Comparison of ENCODE assay signal across 15 cellular contexts in the genomic region with DNA sequence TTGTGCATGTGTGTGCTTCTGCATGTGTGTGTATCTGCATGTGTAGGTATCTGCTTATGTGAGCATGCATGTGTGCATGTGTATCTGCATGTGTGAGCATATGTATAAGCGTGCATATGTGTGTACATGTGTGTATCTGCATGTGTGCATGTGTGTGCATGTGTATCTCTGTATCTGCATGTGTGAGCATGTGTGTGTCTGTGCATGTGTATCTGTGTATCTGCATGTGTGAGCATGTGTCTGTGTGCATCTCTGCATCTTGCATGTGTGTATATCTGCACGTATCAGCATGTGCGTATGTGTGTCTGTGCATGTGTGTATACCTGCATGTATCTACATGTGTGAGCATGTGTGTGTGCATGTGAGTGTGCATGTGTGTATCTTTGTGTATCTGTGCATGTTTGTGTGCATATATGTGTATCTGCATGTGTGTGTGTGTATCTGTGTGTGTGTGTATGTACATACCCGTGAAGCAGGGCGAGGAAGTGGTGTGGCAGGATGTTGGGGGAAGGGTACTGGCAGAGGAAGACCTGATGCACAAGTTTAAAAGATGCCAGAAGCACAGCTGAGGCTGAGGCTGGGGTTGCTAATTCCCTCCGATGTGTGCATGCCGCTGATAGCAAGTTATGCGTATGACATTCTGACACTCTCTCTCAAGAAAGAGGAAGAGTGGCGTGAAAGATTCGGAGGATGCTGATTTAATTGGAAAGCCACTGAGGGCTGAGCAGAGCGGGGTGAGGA.
A peak's percentile ranks its signal among the peaks of the same experiment; 100 is the strongest.
DNase-seq lines count a peak whose midpoint lies in the region; ATAC-seq, FAIRE-seq and TF ChIP-seq lines count a peak whose summit lies in the region.
"Had no signal": no experiment of that assay in that cellular context is flagged by ENCODE, and none has a peak within 500 bp of the region (broad histone marks: within the 10 kb centered on the region; RNA-seq: fewer than 3 reads in every experiment).

No MANE protein-coding gene starts in this region.

- DNase-seq in DMS153 treated with DMSO at 0.1 percent for 48 hours (lab: John Stamatoyannopoulos, UW; ENCODE audit: unreplicated experiment): peak; percentile 33
- DNase-seq in DMS153 (lab: John Stamatoyannopoulos, UW): no peak
- no peak for DNase-seq in stimulated activated naive CD8-positive, alpha-beta T cell treated with anti-CD3 and anti-CD28 coated beads, Interleukin-15, Interleukin-2, amounts not matched to agents 100 U/mL and 50 U/mL, for 24 hours
- DNase-seq in endothelial cell of umbilical vein (ENCODE audit: low read depth, low spot score): no peak
- no peak for DNase-seq in foreskin melanocyte
- DNase-seq in right cardiac atrium: no peak
- no peak for DNase-seq in GM10248 (ENCODE audit: extremely low spot score)
- DNase-seq: GF-D8, left lung, NCI-H524 treated with DMSO at 0.1 percent for 48 hours had no signal

- H3K27me3 ChIP-seq in endothelial cell of umbilical vein (ENCODE audit: control insufficient read depth in 2 of 2, insufficient read depth in 2 of 2, low read length in 2 of 2) (no peaks in the 10 kb centered on the region), right cardiac atrium (ENCODE audit: control insufficient read depth, insufficient read depth) (no peaks in the 10 kb centered on the region)
- H3K27me3 ChIP-seq: Peyer's patch had no signal

- peaks cover 3% of the 10 kb centered on the region for H3K9me3 Mint-ChIP-seq in stimulated activated naive CD8-positive, alpha-beta T cell treated with anti-CD3 and anti-CD28 coated beads, Interleukin-15, Interleukin-2, amounts not matched to agents 100 ng/mL and 50 ng/mL, for 24 hours
- H3K9me3 Mint-ChIP-seq: stimulated activated memory B cell treated with anti-CD40 and anti-IgM and Interleukin-4, amounts not matched to agents 10 μg/mL and 1 μg/mL and 100 μg/mL, for 72 hours had no signal

- POLR2A ChIA-PET in endothelial cell of umbilical vein (lab: Charles Lee) (no interaction called here), GM10248 (lab: Yijun Ruan, JAX) (no interaction called here)

- no peaks in the 10 kb centered on the region for H3K36me3 ChIP-seq in endothelial cell of umbilical vein (ENCODE audit: control insufficient read depth in 2 of 2, extremely low read depth in 1 of 2, insufficient read depth in 2 of 2, low read length in 2 of 2)
- H3K36me3 ChIP-seq: left lung, Peyer's patch had no signal

- CTCF ChIA-PET in endothelial cell of umbilical vein (lab: Charles Lee) (no interaction called here), GM10248 (lab: Yijun Ruan, JAX) (no interaction called here)

- H3K79me2 ChIP-seq in endothelial cell of umbilical vein (ENCODE audit: control insufficient read depth, insufficient read depth, low read length): no peaks in the 10 kb centered on the region

- peak overlapping the region; percentile 5 for H3K4me3 Mint-ChIP-seq in stimulated activated naive CD8-positive, alpha-beta T cell treated with anti-CD3 and anti-CD28 coated beads, Interleukin-15, Interleukin-2, amounts not matched to agents 100 ng/mL and 50 ng/mL, for 24 hours
- H3K4me3 Mint-ChIP-seq: stimulated activated memory B cell treated with anti-CD40 and anti-IgM and Interleukin-4, amounts not matched to agents 10 μg/mL and 1 μg/mL and 100 μg/mL, for 72 hours had no signal

- no peaks in the 10 kb centered on the region for H3K27me3 Mint-ChIP-seq in stimulated activated naive CD8-positive, alpha-beta T cell treated with anti-CD3 and anti-CD28 coated beads, Interleukin-15, Interleukin-2, amounts not matched to agents 100 ng/mL and 50 ng/mL, for 24 hours

- no peaks in the 10 kb centered on the region for H4K20me1 ChIP-seq in endothelial cell of umbilical vein (replicated peaks; ENCODE audit: control insufficient read depth, extremely low read depth, insufficient read depth, low read length)

- TF ChIP-seq POLR2A in endothelial cell of umbilical vein (IDR thresholded peaks at IDR 0.05; ENCODE audit: low read depth, low read length): no peak

- no peak overlapping the region for H3K4me2 ChIP-seq in endothelial cell of umbilical vein (ENCODE audit: insufficient read depth, low read length)

- dilution Hi-C loops in endothelial cell of umbilical vein (cut with MboI; ENCODE audit: extremely low pct_ligation_motif_present, low sequenced_read_pairs): no loop called here

- H3K9ac ChIP-seq in endothelial cell of umbilical vein (replicated peaks; ENCODE audit: extremely low read depth, insufficient read depth, low read length): no peak overlapping the region

- H3K4me1 ChIP-seq in endothelial cell of umbilical vein (ENCODE audit: control insufficient read depth, extremely low read depth, insufficient read depth, low read length): no peaks in the 10 kb centered on the region
- H3K4me1 ChIP-seq in right cardiac atrium (ENCODE audit: control insufficient read depth, insufficient read depth, low read length): no peaks in the 10 kb centered on the region
- H3K4me1 ChIP-seq: left lung, Peyer's patch had no signal

- WGBS in right cardiac atrium: 54% methylated on average over 11 of the region's 11 CpGs

- no peaks in the 10 kb centered on the region for H3K9me1 ChIP-seq in endothelial cell of umbilical vein (replicated peaks; ENCODE audit: control insufficient read depth, extremely low read depth, insufficient read depth, low read length)

- TF ChIP-seq CTCF in endothelial cell of umbilical vein (IDR thresholded peaks at IDR 0.05; ENCODE audit: extremely low read depth in 1 of 2, insufficient read depth in 1 of 2, low read depth in 1 of 2, low read length in 2 of 2) (no peak), GM10248 (IDR thresholded peaks at IDR 0.05; ENCODE audit: control extremely low read depth, extremely low read depth, low read depth, missing control alignments) (no peak)

- intact Hi-C loops in endothelial cell of umbilical vein (cut with micrococcal nuclease): no loop called here
- intact Hi-C loops in right cardiac atrium (cut with DNase I): no loop called here

- no peak overlapping the region for H3K27ac ChIP-seq in endothelial cell of umbilical vein (ENCODE audit: insufficient read depth, low read depth, low read length)
- no peak overlapping the region for H3K27ac ChIP-seq in right cardiac atrium (ENCODE audit: low read length)
- H3K27ac ChIP-seq: 22Rv1, left lung, Peyer's patch had no signal

- no peak for ATAC-seq in stimulated activated naive CD8-positive, alpha-beta T cell treated with anti-CD3 and anti-CD28 coated beads, Interleukin-15, Interleukin-2, amounts not matched to agents 100 U/mL and 50 U/mL, for 24 hours
- ATAC-seq in right cardiac atrium: no peak
- ATAC-seq: left lung; stimulated activated memory B cell treated with anti-CD40 and anti-IgM and Interleukin-4, amounts not matched to agents 10 μg/mL and 1 μg/mL and 100 μg/mL, for 72 hours had no signal

- FAIRE-seq in endothelial cell of umbilical vein (lab: Jason Lieb, UNC): no peak
- FAIRE-seq: colon had no signal

- no TSS peak for BruUV-seq in endothelial cell of umbilical vein (replicated peaks; lab: Mats Ljungman, UMichigan)

- H3K4me1 Mint-ChIP-seq in stimulated activated naive CD8-positive, alpha-beta T cell treated with anti-CD3 and anti-CD28 coated beads, Interleukin-15, Interleukin-2, amounts not matched to agents 100 ng/mL and 50 ng/mL, for 24 hours (ENCODE audit: low read depth): peaks cover 30% of the 10 kb centered on the region
- H3K4me1 Mint-ChIP-seq: stimulated activated memory B cell treated with anti-CD40 and anti-IgM and Interleukin-4, amounts not matched to agents 10 μg/mL and 1 μg/mL and 100 μg/mL, for 72 hours had no signal

- no peaks in the 10 kb centered on the region for H3K36me3 Mint-ChIP-seq in stimulated activated naive CD8-positive, alpha-beta T cell treated with anti-CD3 and anti-CD28 coated beads, Interleukin-15, Interleukin-2, amounts not matched to agents 100 ng/mL and 50 ng/mL, for 24 hours (ENCODE audit: low read depth)
- H3K36me3 Mint-ChIP-seq: stimulated activated memory B cell treated with anti-CD40 and anti-IgM and Interleukin-4, amounts not matched to agents 10 μg/mL and 1 μg/mL and 100 μg/mL, for 72 hours had no signal

- H3K4me3 ChIP-seq in endothelial cell of umbilical vein (replicated peaks in 1 of 3; ENCODE audit: insufficient read depth in 1 of 3, low read depth in 1 of 3, low read length in 3 of 3) (no peak overlapping the region), right cardiac atrium (ENCODE audit: low read length) (no peak overlapping the region)
- H3K4me3 ChIP-seq: left lung, Peyer's patch had no signal

- no peak overlapping the region for H2AFZ ChIP-seq in endothelial cell of umbilical vein (ENCODE audit: low read depth, low read length)

- peak overlapping the region; percentile 1 for H3K27ac Mint-ChIP-seq in stimulated activated naive CD8-positive, alpha-beta T cell treated with anti-CD3 and anti-CD28 coated beads, Interleukin-15, Interleukin-2, amounts not matched to agents 100 ng/mL and 50 ng/mL, for 24 hours
- H3K27ac Mint-ChIP-seq: stimulated activated memory B cell treated with anti-CD40 and anti-IgM and Interleukin-4, amounts not matched to agents 10 μg/mL and 1 μg/mL and 100 μg/mL, for 72 hours had no signal

- H3K9me3 ChIP-seq in endothelial cell of umbilical vein (replicated peaks; ENCODE audit: control insufficient read depth, insufficient read depth, low read length): no peaks in the 10 kb centered on the region
- H3K9me3 ChIP-seq in right cardiac atrium (ENCODE audit: control insufficient read depth, low read length): peaks cover 2% of the 10 kb centered on the region
- H3K9me3 ChIP-seq: Peyer's patch had no signal

TF ChIP-seq in endothelial cell of umbilical vein, 7 proteins besides CTCF, POLR2A, EP300 and RAD21:
- TF ChIP-seq GATA2 (IDR thresholded peaks at IDR 0.05; ENCODE audit: insufficient read depth, insufficient read length, low read depth, low read length): no peak
- no peak for TF ChIP-seq JUN (IDR thresholded peaks at IDR 0.05; ENCODE audit: borderline replicate concordance, insufficient read depth, insufficient read length, low read depth)
- TF ChIP-seq, protein P1, sequence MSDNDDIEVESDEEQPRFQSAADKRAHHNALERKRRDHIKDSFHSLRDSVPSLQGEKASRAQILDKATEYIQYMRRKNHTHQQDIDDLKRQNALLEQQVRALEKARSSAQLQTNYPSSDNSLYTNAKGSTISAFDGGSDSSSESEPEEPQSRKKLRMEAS (IDR thresholded peaks at IDR 0.05; ENCODE audit: insufficient read depth, insufficient read length): peak; percentile 33
- TF ChIP-seq POLR2AphosphoS5 (IDR thresholded peaks at IDR 0.05; ENCODE audit: insufficient read depth, low read depth, low read length): no peak
